24 cellular contexts compared by ENCODE assay signal in genomic region chr21:9758141-9758540, GRCh38.
A peak's percentile ranks its signal among the peaks of the same experiment; 100 is the strongest.
DNase-seq lines count a peak whose midpoint lies in the region; ATAC-seq, FAIRE-seq and TF ChIP-seq lines count a peak whose summit lies in the region.
"Had no signal": no experiment of that assay in that cellular context is flagged by ENCODE, and none has a peak within 500 bp of the region (broad histone marks: within the 10 kb centered on the region; RNA-seq: fewer than 3 reads in every experiment).

No MANE protein-coding gene starts in this region.

- 60% methylated on average over 6 of the region's 6 CpGs for WGBS in esophagus muscularis mucosa
- WGBS in trophoblast cell (ENCODE audit: extremely low coverage, insufficient coverage, insufficient read length): no CpG with 5 or more reads among the region's 6 CpGs
- WGBS in pancreas, 2 donors: 37 to 39% methylated on average over 6 of the region's 6 CpGs

- peaks cover 0 to 3% (median 0%) of the 10 kb centered on the region in 4 donors for H3K9me3 ChIP-seq in esophagus muscularis mucosa
- H3K9me3 ChIP-seq in vagina: peaks cover 4% of the 10 kb centered on the region
- H3K9me3 ChIP-seq in trophoblast cell (ENCODE audit: insufficient read depth, low read depth, low read length): peaks cover 21% of the 10 kb centered on the region
- H3K9me3 ChIP-seq in pancreas: no peaks in the 10 kb centered on the region

- H3K36me3 Mint-ChIP-seq in GM23338 (ENCODE audit: low read depth) (peaks cover 7% of the 10 kb centered on the region; the same call in 2 of the 3 replicates), osteocyte (ENCODE audit: unreplicated experiment) (no peaks in the 10 kb centered on the region)
- H3K36me3 Mint-ChIP-seq: CD14-positive monocyte; CD8-positive, alpha-beta memory T cell had no signal

- H2AFZ ChIP-seq in GM23338: no peak overlapping the region
- H2AFZ ChIP-seq in trophoblast cell (ENCODE audit: insufficient read depth, low read length, poor library complexity): no peak overlapping the region

- no peak for TF ChIP-seq EP300 in esophagus muscularis mucosa (IDR thresholded peaks at IDR 0.05)

- H3K36me3 ChIP-seq in GM23338 (ENCODE audit: insufficient read depth): peaks cover 46% of the 10 kb centered on the region
- H3K36me3 ChIP-seq in esophagus muscularis mucosa: no peaks in the 10 kb centered on the region
- H3K36me3 ChIP-seq in vagina: no peaks in the 10 kb centered on the region
- no peaks in the 10 kb centered on the region for H3K36me3 ChIP-seq in trophoblast cell (ENCODE audit: control insufficient read depth in 1 of 2, insufficient read depth in 2 of 2, low read length in 2 of 2)
- no peaks in the 10 kb centered on the region for H3K36me3 ChIP-seq in pancreas
- H3K36me3 ChIP-seq: BE2C; BLaER1 treated with 17β-estradiol and CSF1 and Interleukin-3, amounts not matched to agents 10 nM and 100 nM had no signal

- H2AK5ac ChIP-seq in trophoblast cell (ENCODE audit: low read length): no peak overlapping the region

- no peak overlapping the region for H4K8ac ChIP-seq in trophoblast cell (ENCODE audit: low read depth, low read length)

- H3K14ac ChIP-seq in trophoblast cell (ENCODE audit: low read length): no peak overlapping the region

- no peak for FAIRE-seq in pancreas (lab: Jason Lieb, UNC)
- FAIRE-seq: A204.1, D721Med, GM12878, GM18507, H1 had no signal

- H3K27me3 Mint-ChIP-seq in GM23338 (ENCODE audit: insufficient read depth, low read depth, poor library complexity): no peaks in the 10 kb centered on the region
- no peaks in the 10 kb centered on the region for H3K27me3 Mint-ChIP-seq in osteocyte (ENCODE audit: unreplicated experiment)
- H3K27me3 Mint-ChIP-seq: CD4-positive, alpha-beta T cell; CD8-positive, alpha-beta memory T cell had no signal

- peak overlapping the region; percentile 10; the same call in 1 of the 2 replicates for H3K4me3 ChIP-seq in GM23338
- no peak overlapping the region for H3K4me3 ChIP-seq in esophagus muscularis mucosa
- no peak overlapping the region for H3K4me3 ChIP-seq in vagina
- no peak overlapping the region for H3K4me3 ChIP-seq in trophoblast cell (ENCODE audit: low read depth, low read length)
- H3K4me3 ChIP-seq in pancreas: no peak overlapping the region
- H3K4me3 ChIP-seq: BLaER1 treated with 17β-estradiol and CSF1 and Interleukin-3, amounts not matched to agents 10 nM and 100 nM; GM12878 had no signal

- intact Hi-C loops in esophagus muscularis mucosa (cut with DNase I): no loop called here
- intact Hi-C loops in vagina (cut with DNase I): no loop called here
- intact Hi-C loops in pancreas (cut with DNase I): no loop called here

- no peak overlapping the region for H2BK5ac ChIP-seq in trophoblast cell (ENCODE audit: low read depth, low read length, poor library complexity)

- no peak overlapping the region for H3K23ac ChIP-seq in trophoblast cell (ENCODE audit: low read length)

- H3K27ac ChIP-seq in GM23338 (ENCODE audit: low read depth): no peak overlapping the region
- no peak overlapping the region for H3K27ac ChIP-seq in esophagus muscularis mucosa (replicated peaks in 1 of 4)
- H3K27ac ChIP-seq in vagina: no peak overlapping the region
- H3K27ac ChIP-seq in trophoblast cell (ENCODE audit: low read depth, low read length): no peak overlapping the region
- no peak overlapping the region for H3K27ac ChIP-seq in pancreas
- H3K27ac ChIP-seq: 22Rv1; BLaER1 treated with 17β-estradiol and CSF1 and Interleukin-3, amounts not matched to agents 10 nM and 100 nM had no signal

- H2BK120ac ChIP-seq in trophoblast cell (ENCODE audit: insufficient read depth, low read length, poor library complexity): no peak overlapping the region

- no peaks in the 10 kb centered on the region for H4K20me1 ChIP-seq in GM23338 (replicated peaks; ENCODE audit: insufficient read depth)
- H4K20me1 ChIP-seq: BLaER1 treated with 17β-estradiol and CSF1 and Interleukin-3, amounts not matched to agents 10 nM and 100 nM had no signal

- H3K79me1 ChIP-seq in trophoblast cell (ENCODE audit: low read length): no peaks in the 10 kb centered on the region

- H3F3A ChIP-seq in GM23338 (replicated peaks; ENCODE audit: low read depth): no peaks in the 10 kb centered on the region

- DNase-seq in GM23338 (ENCODE audit: low spot score): no peak
- DNase-seq in esophagus muscularis mucosa (ENCODE audit: extremely low spot score): peak; percentile 92
- DNase-seq in osteocyte (ENCODE audit: extremely low spot score, unreplicated experiment): peak; percentile 78
- peak; percentile 75 to 92 for DNase-seq in vagina (ENCODE audit: extremely low spot score in 2 of 2)
- no peak for DNase-seq in trophoblast cell
- DNase-seq in pancreas: no peak
- DNase-seq in AML-193 (lab: John Stamatoyannopoulos, UW): no peak
- DNase-seq: BE2C; CD4-positive, alpha-beta T cell; CD8-positive, alpha-beta memory T cell; DMS 273 treated with DMSO at 0.1 percent for 48 hours; DMS79; EL; GDM1; H7; HCEC 1CT had no signal

- H3K4me1 Mint-ChIP-seq in GM23338: no peaks in the 10 kb centered on the region
- no peaks in the 10 kb centered on the region for H3K4me1 Mint-ChIP-seq in osteocyte (ENCODE audit: unreplicated experiment)
- H3K4me1 Mint-ChIP-seq: CD14-positive monocyte; CD8-positive, alpha-beta memory T cell had no signal

- no peak overlapping the region for H4K12ac ChIP-seq in trophoblast cell (ENCODE audit: low read depth, low read length)

- no peak overlapping the region for H2BK12ac ChIP-seq in trophoblast cell (ENCODE audit: low read length)

- no peak overlapping the region for H3K4me3 Mint-ChIP-seq in GM23338
- H3K4me3 Mint-ChIP-seq in osteocyte (ENCODE audit: unreplicated experiment): no peak overlapping the region
- H3K4me3 Mint-ChIP-seq: CD14-positive monocyte; CD4-positive, alpha-beta T cell; CD8-positive, alpha-beta memory T cell had no signal

- H3K27ac Mint-ChIP-seq in GM23338: no peak overlapping the region
- H3K27ac Mint-ChIP-seq in osteocyte (ENCODE audit: unreplicated experiment): no peak overlapping the region
- H3K27ac Mint-ChIP-seq: CD14-positive monocyte; CD4-positive, alpha-beta T cell; CD8-positive, alpha-beta memory T cell had no signal

- no peak overlapping the region for H3K4ac ChIP-seq in trophoblast cell (ENCODE audit: low read depth, low read length)

- no peak overlapping the region for H3K18ac ChIP-seq in trophoblast cell (ENCODE audit: low read length)

- H4K91ac ChIP-seq in trophoblast cell (ENCODE audit: low read depth, low read length): no peak overlapping the region

- H3K9ac ChIP-seq in trophoblast cell (ENCODE audit: low read length): no peak overlapping the region
- H3K9ac ChIP-seq: BLaER1 treated with 17β-estradiol and CSF1 and Interleukin-3, amounts not matched to agents 10 nM and 100 nM had no signal

- no peaks in the 10 kb centered on the region for H3K79me2 ChIP-seq in GM23338 (replicated peaks; ENCODE audit: insufficient read depth)
- no peaks in the 10 kb centered on the region for H3K79me2 ChIP-seq in trophoblast cell (ENCODE audit: control insufficient read depth, insufficient read depth, low read length, poor library complexity)

- H3K4me1 ChIP-seq in GM23338 (ENCODE audit: insufficient read depth) (no peaks in the 10 kb centered on the region), esophagus muscularis mucosa (no peaks in the 10 kb centered on the region), vagina (no peaks in the 10 kb centered on the region), trophoblast cell (ENCODE audit: control insufficient read depth in 1 of 2, insufficient read depth in 2 of 2, low read length in 2 of 2) (no peaks in the 10 kb centered on the region), pancreas (no peaks in the 10 kb centered on the region)
- H3K4me1 ChIP-seq: BE2C; BLaER1 treated with 17β-estradiol and CSF1 and Interleukin-3, amounts not matched to agents 10 nM and 100 nM had no signal

- TF ChIP-seq POLR2A in esophagus muscularis mucosa (IDR thresholded peaks at IDR 0.05; ENCODE audit: low read depth) (no peak), vagina (IDR thresholded peaks at IDR 0.05) (no peak)

- H3K4me2 ChIP-seq in GM23338 (no peak overlapping the region), trophoblast cell (ENCODE audit: low read length) (no peak overlapping the region)

- no peak for ATAC-seq in GM23338
- ATAC-seq in pancreas: no peak
- ATAC-seq: GM12878 had no signal

- H3K9me3 Mint-ChIP-seq in GM23338 (no peaks in the 10 kb centered on the region), osteocyte (ENCODE audit: unreplicated experiment) (peaks cover 7% of the 10 kb centered on the region)

- peaks cover 6% of the 10 kb centered on the region for H3K27me3 ChIP-seq in GM23338 (ENCODE audit: insufficient read depth)
- peaks cover 0 to 24% (median 0%) of the 10 kb centered on the region in 4 donors for H3K27me3 ChIP-seq in esophagus muscularis mucosa
- H3K27me3 ChIP-seq in vagina: no peaks in the 10 kb centered on the region
- no peaks in the 10 kb centered on the region for H3K27me3 ChIP-seq in trophoblast cell (ENCODE audit: insufficient read depth, low read length)
- H3K27me3 ChIP-seq in pancreas: peaks cover 0 to 3% (median 0%) of the 10 kb centered on the region in 4 donors
- H3K27me3 ChIP-seq: BE2C; BLaER1 treated with 17β-estradiol and CSF1 and Interleukin-3, amounts not matched to agents 10 nM and 100 nM had no signal

- TF ChIP-seq CTCF in GM23338 (conservative IDR thresholded peaks at IDR 0.05; ENCODE audit: low read depth in 2 of 2) (no peak), esophagus muscularis mucosa (IDR thresholded peaks at IDR 0.05) (no peak), osteocyte (IDR thresholded peaks at IDR 0.05) (no peak), vagina (IDR thresholded peaks at IDR 0.05) (no peak), pancreas (IDR thresholded peaks at IDR 0.05) (no peak)

- H3K9me2 ChIP-seq in GM23338 (ENCODE audit: insufficient read depth): no peaks in the 10 kb centered on the region

TF ChIP-seq in GM23338, 12 proteins besides CTCF, POLR2A, EP300 and RAD21 (continues in another document):
- no peak for TF ChIP-seq POLR2AphosphoS5 (IDR thresholded peaks at IDR 0.05; ENCODE audit: low read depth)
- TF ChIP-seq EZH2 (IDR thresholded peaks at IDR 0.05; ENCODE audit: low read depth, unreplicated experiment): no peak
- TF ChIP-seq ZNF331 (CRISPR knock-in tag; IDR thresholded peaks at IDR 0.05; ENCODE audit: low read depth): no peak

Comparison
In these comparisons a context has a peak if more than half of its experiments do, and no peak if none do; other contexts are left out.
1. DNase-seq: peak in esophagus muscularis mucosa (single experiment), osteocyte (single experiment) and vagina (2 of 2); none in GM23338 (single experiment), trophoblast cell (0 of 2), pancreas (0 of 6) and AML-193 (0 of 2).